12 cellular contexts compared by ENCODE assay signal in genomic region chr2:207154556-207155179, GRCh38. TPM values are rescaled to one million over a fixed set of nuclear protein-coding genes. Genes with fewer than 3 reads are reported as not detected.
DNase-seq lines count a peak whose midpoint lies in the region; ATAC-seq and TF ChIP-seq lines count a peak whose summit lies in the region.
"Had no signal": no experiment of that assay in that cellular context is flagged by ENCODE, and none has a peak within 500 bp of the region (broad histone marks: within the 10 kb centered on the region; RNA-seq: fewer than 3 reads in every experiment).

No MANE protein-coding gene starts in this region.

- H3K27me3 ChIP-seq in left ventricle myocardium inferior (ENCODE audit: low read depth) (no peaks in the 10 kb centered on the region), uterus (no peaks in the 10 kb centered on the region)
- no peaks in the 10 kb centered on the region for H3K27me3 ChIP-seq in naive thymus-derived CD4-positive, alpha-beta T cell (ENCODE audit: control insufficient read depth in 2 of 2, insufficient read depth in 2 of 2, low read length in 2 of 2)
- H3K27me3 ChIP-seq: upper lobe of right lung had no signal

- intact Hi-C loops in left ventricle myocardium inferior (cut with micrococcal nuclease): loop anchor here (10.0 kb wide), 1 partner anchor 70 kb away; no protein-coding TSS in a partner anchor
- intact Hi-C loops in cardiac septum (cut with DNase I): no loop called here
- intact Hi-C loops in naive thymus-derived CD4-positive, alpha-beta T cell (cut with micrococcal nuclease): loop anchor here in 1 of 2 donors (1.0 kb wide), 1 partner anchor 11 kb away; no protein-coding TSS in a partner anchor
- intact Hi-C loops in uterus (cut with DNase I; ENCODE audit: low total_unique reads): no loop called here

- TF ChIP-seq CTCF in left ventricle myocardium inferior (IDR thresholded peaks at IDR 0.05; ENCODE audit: borderline replicate concordance): no peak
- no peak for TF ChIP-seq CTCF in brain (conservative IDR thresholded peaks at IDR 0.05)
- TF ChIP-seq CTCF in uterus (IDR thresholded peaks at IDR 0.05): no peak

- peaks cover 26% of the 10 kb centered on the region for H3K36me3 Mint-ChIP-seq in brain
- H3K36me3 Mint-ChIP-seq in naive thymus-derived CD4-positive, alpha-beta T cell: peaks cover 0 to 49% (median 3%) of the 10 kb centered on the region in 5 donors

- H3K9me3 ChIP-seq in left ventricle myocardium inferior (replicated peaks): no peaks in the 10 kb centered on the region
- H3K9me3 ChIP-seq in naive thymus-derived CD4-positive, alpha-beta T cell (ENCODE audit: control insufficient read depth in 2 of 3, low read length in 3 of 3): no peaks in the 10 kb centered on the region
- no peaks in the 10 kb centered on the region for H3K9me3 ChIP-seq in uterus
- H3K9me3 ChIP-seq: upper lobe of right lung had no signal

- H3K27ac ChIP-seq in left ventricle myocardium inferior (replicated peaks) (peak overlapping the region; percentile 100), uterus (peak overlapping the region; percentile 62 to 100)
- no peak overlapping the region for H3K27ac ChIP-seq in naive thymus-derived CD4-positive, alpha-beta T cell (ENCODE audit: low read depth, low read length)
- H3K27ac ChIP-seq: upper lobe of right lung had no signal

- H3K4me3 ChIP-seq in left ventricle myocardium inferior (no peak overlapping the region), uterus (no peak overlapping the region)
- H3K4me3 ChIP-seq in naive thymus-derived CD4-positive, alpha-beta T cell (ENCODE audit: low read length): no peak overlapping the region
- H3K4me3 ChIP-seq: upper lobe of right lung had no signal

- H3K27ac Mint-ChIP-seq in brain: peak overlapping the region in 4 of 5 experiments; percentile 64 to 94 (median 76)
- H3K27ac Mint-ChIP-seq in naive thymus-derived CD4-positive, alpha-beta T cell: peak overlapping the region in 8 of 9 donors; percentile 60 to 99 (median 86)
- H3K27ac Mint-ChIP-seq: activated CD4-positive, alpha-beta memory T cell treated with anti-CD3 and anti-CD28 coated beads for 36 hours had no signal

- POLR2A ChIA-PET in naive thymus-derived CD4-positive, alpha-beta T cell (lab: Charles Lee): interaction anchor here (4.5 to 7.8 kb wide), 2 partner anchors 12 kb away, joined by 77 to 127 read pairs; partner anchors contain the start of gene KLF7

- ATAC-seq in naive thymus-derived CD4-positive, alpha-beta T cell: no peak
- ATAC-seq in HG03135 (IDR thresholded peaks at IDR 0.05; ENCODE audit: unreplicated experiment): no peak
- ATAC-seq: upper lobe of right lung had no signal

- H3K9me3 Mint-ChIP-seq in brain: no peaks in the 10 kb centered on the region
- no peaks in the 10 kb centered on the region for H3K9me3 Mint-ChIP-seq in naive thymus-derived CD4-positive, alpha-beta T cell
- H3K9me3 Mint-ChIP-seq: activated CD4-positive, alpha-beta memory T cell treated with anti-CD3 and anti-CD28 coated beads for 36 hours had no signal

- H3K4me3 Mint-ChIP-seq in brain: peak overlapping the region; percentile 4 to 90 (median 52)
- H3K4me3 Mint-ChIP-seq in naive thymus-derived CD4-positive, alpha-beta T cell: peak overlapping the region in 7 of 10 donors; percentile 9 to 85 (median 61)
- H3K4me3 Mint-ChIP-seq: activated CD4-positive, alpha-beta memory T cell treated with anti-CD3 and anti-CD28 coated beads for 36 hours had no signal

- H3K27me3 Mint-ChIP-seq in brain: peaks cover 5% of the 10 kb centered on the region
- H3K27me3 Mint-ChIP-seq in naive thymus-derived CD4-positive, alpha-beta T cell: peaks cover 0 to 6% (median 0%) of the 10 kb centered on the region in 5 donors
- H3K27me3 Mint-ChIP-seq: activated CD4-positive, alpha-beta memory T cell treated with anti-CD3 and anti-CD28 coated beads for 36 hours had no signal

- no peak for TF ChIP-seq POLR2A in uterus (IDR thresholded peaks at IDR 0.05)

- CTCF ChIA-PET in naive thymus-derived CD4-positive, alpha-beta T cell (lab: Charles Lee): no interaction called here

- H3K36me3 ChIP-seq in left ventricle myocardium inferior (no peaks in the 10 kb centered on the region), uterus (no peaks in the 10 kb centered on the region)
- no peaks in the 10 kb centered on the region for H3K36me3 ChIP-seq in naive thymus-derived CD4-positive, alpha-beta T cell (ENCODE audit: control insufficient read depth in 2 of 3, insufficient read depth in 3 of 3, low read length in 3 of 3)
- H3K36me3 ChIP-seq: upper lobe of right lung had no signal

- H3K4me1 Mint-ChIP-seq in brain: peaks cover 99% of the 10 kb centered on the region
- H3K4me1 Mint-ChIP-seq in naive thymus-derived CD4-positive, alpha-beta T cell: peaks cover 69 to 100% (median 98%) of the 10 kb centered on the region in 7 donors

- DNase-seq in left ventricle myocardium inferior (no peak), cardiac septum (ENCODE audit: low spot score) (no peak), uterus (no peak), DMS53 treated with DMSO at 0.1 percent for 48 hours (lab: John Stamatoyannopoulos, UW; ENCODE audit: unreplicated experiment) (no peak)
- DNase-seq in naive thymus-derived CD4-positive, alpha-beta T cell: no peak
- DNase-seq in stimulated activated CD4-positive, alpha-beta T cell treated with anti-CD3 and anti-CD28 coated beads, Interleukin-4, amount 100 ng/mL, for 4 hours: no peak
- DNase-seq: activated CD4-positive, alpha-beta memory T cell treated with anti-CD3 and anti-CD28 coated beads for 36 hours; activated gamma-delta T cell; DMS53; upper lobe of right lung had no signal

- H3K4me1 ChIP-seq in left ventricle myocardium inferior (peaks cover 100% of the 10 kb centered on the region), uterus (peaks cover 16 to 49% of the 10 kb centered on the region in 2 donors)
- peaks cover 0 to 60% of the 10 kb centered on the region in 2 donors for H3K4me1 ChIP-seq in naive thymus-derived CD4-positive, alpha-beta T cell (ENCODE audit: control insufficient read depth in 2 of 2, insufficient read depth in 2 of 2, low read length in 2 of 2)

RNA-seq across cellular contexts. Expression of gene KLF7, which starts 11.1 kb away (rescaled TPM):
- 24.2 TPM for total RNA-seq in left ventricle myocardium inferior
- 34.4 TPM for total RNA-seq in cardiac septum
- 11.2 TPM for polyA plus RNA-seq in brain (ENCODE audit: insufficient read depth, low read depth, low replicate concordance)
- total RNA-seq in naive thymus-derived CD4-positive, alpha-beta T cell: 10 to 100 TPM; 25.4 to 93.3 (median 78.0) TPM
- 10 to 100 TPM; 18.7 to 23.1 TPM for polyA plus RNA-seq in naive thymus-derived CD4-positive, alpha-beta T cell
- 10 to 100 TPM; 20.9 to 96.0 (median 39.4) TPM for total RNA-seq in uterus
